1 cellular context compared by ENCODE assay signal in genomic region chr1:15885701-15886612, GRCh38.
A peak's percentile ranks its signal among the peaks of the same experiment; 100 is the strongest.
TF ChIP-seq lines count a peak whose summit lies in the region.

No MANE protein-coding gene starts in this region.

TF ChIP-seq in K562, 482 proteins besides CTCF, POLR2A, EP300 and RAD21 (continued from another document and continues in another):
- TF ChIP-seq TCF3 (CRISPR knock-in tag; IDR thresholded peaks at IDR 0.05) (peak; percentile 18; the same call in 1 of the 2 replicates), NCOA2 (IDR thresholded peaks at IDR 0.05; ENCODE audit: partially characterized antibody in 2 of 2) (no peak), ZNF668 (CRISPR knock-in tag; IDR thresholded peaks at IDR 0.05) (peak; percentile 29; the same call in 1 of the 2 replicates), NCOA6 (IDR thresholded peaks at IDR 0.05) (no peak), SIN3A (IDR thresholded peaks at IDR 0.05; ENCODE audit: borderline replicate concordance in 2 of 2, control insufficient read depth in 1 of 2, low read depth in 2 of 2, low read length in 2 of 2) (peak in 1 of 2 experiments; percentile 49; a peak in 2 of 4 replicates), GATAD2B (IDR thresholded peaks at IDR 0.05; ENCODE audit: borderline replicate concordance) (no peak), U2AF2 (optimal IDR thresholded peaks at IDR 0.05; ENCODE audit: low read depth, low read length) (no peak), CAMTA2 (CRISPR knock-in tag; conservative IDR thresholded peaks at IDR 0.05) (no peak), ZEB2 (IDR thresholded peaks at IDR 0.05) (peak; percentile 35; the same call in 1 of the 2 replicates), CHCHD3 (CRISPR knock-in tag; IDR thresholded peaks at IDR 0.05) (no peak), TSC22D4 (tag; IDR thresholded peaks at IDR 0.05) (no peak), BRD4 (IDR thresholded peaks at IDR 0.05) (peak; percentile 96), HDGF (IDR thresholded peaks at IDR 0.05) (peak; percentile 71; the same call in 1 of the 2 replicates), GTF2A2 (tag; IDR thresholded peaks at IDR 0.05) (no peak), MAFK (IDR thresholded peaks at IDR 0.05; ENCODE audit: low read length) (no peak; the same call in 1 of the 2 replicates), SIN3B (IDR thresholded peaks at IDR 0.05; ENCODE audit: low read depth) (no peak), PTTG1 (tag; IDR thresholded peaks at IDR 0.05; ENCODE audit: low read depth) (no peak), KLF10 (CRISPR knock-in tag; IDR thresholded peaks at IDR 0.05) (peak; percentile 15; the same call in 1 of the 2 replicates), PHB (CRISPR knock-in tag; IDR thresholded peaks at IDR 0.05) (no peak), KDM2B (CRISPR knock-in tag; IDR thresholded peaks at IDR 0.05) (no peak), PRPF4 (IDR thresholded peaks at IDR 0.05; ENCODE audit: insufficient read depth, low read depth, low read length, poor library complexity, severe bottlenecking) (no peak), ZNF316 (IDR thresholded peaks at IDR 0.05) (no peak), ZFP30 (CRISPR knock-in tag; IDR thresholded peaks at IDR 0.05; ENCODE audit: borderline replicate concordance) (no peak; the same call in 1 of the 2 replicates), DLX4 (CRISPR knock-in tag; IDR thresholded peaks at IDR 0.05) (no peak), ZNF23 (CRISPR knock-in tag; IDR thresholded peaks at IDR 0.05) (no peak), KLF16 (IDR thresholded peaks at IDR 0.05) (peak; percentile 100), NR4A1 (CRISPR knock-in tag; IDR thresholded peaks at IDR 0.05) (no peak), NR4A1 (tag; IDR thresholded peaks at IDR 0.05) (peak; percentile 86), SRSF1 (IDR thresholded peaks at IDR 0.05; ENCODE audit: low read depth, low read length) (no peak), TCFL5 (CRISPR knock-in tag; conservative IDR thresholded peaks at IDR 0.05) (no peak), ZNF3 (CRISPR knock-in tag; IDR thresholded peaks at IDR 0.05) (no peak; the same call in 1 of the 2 replicates), ZSCAN32 (CRISPR knock-in tag; IDR thresholded peaks at IDR 0.05) (no peak), STAT6 (CRISPR knock-in tag; IDR thresholded peaks at IDR 0.05) (0 out of 2 replicates have a peak, but pooled peaks have one; percentile 61), NR2C2 (CRISPR knock-in tag; IDR thresholded peaks at IDR 0.05) (no peak), NR2C2 (tag; IDR thresholded peaks at IDR 0.05) (peak; percentile 75), ZNF764 (CRISPR knock-in tag; IDR thresholded peaks at IDR 0.05; ENCODE audit: low read depth) (no peak), FUS (optimal IDR thresholded peaks at IDR 0.05; ENCODE audit: low read depth, low read length) (no peak), TGIF2 (CRISPR knock-in tag; IDR thresholded peaks at IDR 0.05) (no peak), FOSL1 (tag; conservative IDR thresholded peaks at IDR 0.05) (peak; percentile 75), ZNF274 (IDR thresholded peaks at IDR 0.05; ENCODE audit: borderline replicate concordance, low read depth, low read length) (no peak), ZNF696 (CRISPR knock-in tag; conservative IDR thresholded peaks at IDR 0.05) (no peak)
- TF ChIP-seq, protein P1, sequence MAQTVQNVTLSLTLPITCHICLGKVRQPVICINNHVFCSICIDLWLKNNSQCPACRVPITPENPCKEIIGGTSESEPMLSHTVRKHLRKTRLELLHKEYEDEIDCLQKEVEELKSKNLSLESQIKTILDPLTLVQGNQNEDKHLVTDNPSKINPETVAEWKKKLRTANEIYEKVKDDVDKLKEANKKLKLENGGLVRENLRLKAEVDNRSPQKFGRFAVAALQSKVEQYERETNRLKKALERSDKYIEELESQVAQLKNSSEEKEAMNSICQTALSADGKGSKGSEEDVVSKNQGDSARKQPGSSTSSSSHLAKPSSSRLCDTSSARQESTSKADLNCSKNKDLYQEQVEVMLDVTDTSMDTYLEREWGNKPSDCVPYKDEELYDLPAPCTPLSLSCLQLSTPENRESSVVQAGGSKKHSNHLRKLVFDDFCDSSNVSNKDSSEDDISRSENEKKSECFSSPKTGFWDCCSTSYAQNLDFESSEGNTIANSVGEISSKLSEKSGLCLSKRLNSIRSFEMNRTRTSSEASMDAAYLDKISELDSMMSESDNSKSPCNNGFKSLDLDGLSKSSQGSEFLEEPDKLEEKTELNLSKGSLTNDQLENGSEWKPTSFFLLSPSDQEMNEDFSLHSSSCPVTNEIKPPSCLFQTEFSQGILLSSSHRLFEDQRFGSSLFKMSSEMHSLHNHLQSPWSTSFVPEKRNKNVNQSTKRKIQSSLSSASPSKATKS (CRISPR knock-in tag; IDR thresholded peaks at IDR 0.05): no peak
- TF ChIP-seq, protein P2, sequence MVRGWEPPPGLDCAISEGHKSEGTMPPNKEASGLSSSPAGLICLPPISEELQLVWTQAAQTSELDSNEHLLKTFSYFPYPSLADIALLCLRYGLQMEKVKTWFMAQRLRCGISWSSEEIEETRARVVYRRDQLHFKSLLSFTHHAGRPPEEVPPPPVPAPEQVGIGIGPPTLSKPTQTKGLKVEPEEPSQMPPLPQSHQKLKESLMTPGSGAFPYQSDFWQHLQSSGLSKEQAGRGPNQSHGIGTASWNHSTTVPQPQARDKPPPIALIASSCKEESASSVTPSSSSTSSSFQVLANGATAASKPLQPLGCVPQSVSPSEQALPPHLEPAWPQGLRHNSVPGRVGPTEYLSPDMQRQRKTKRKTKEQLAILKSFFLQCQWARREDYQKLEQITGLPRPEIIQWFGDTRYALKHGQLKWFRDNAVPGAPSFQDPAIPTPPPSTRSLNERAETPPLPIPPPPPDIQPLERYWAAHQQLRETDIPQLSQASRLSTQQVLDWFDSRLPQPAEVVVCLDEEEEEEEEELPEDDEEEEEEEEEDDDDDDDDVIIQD (CRISPR knock-in tag; IDR thresholded peaks at IDR 0.05): 0 out of 2 replicates have a peak, but pooled peaks have one; percentile 56
- TF ChIP-seq, protein P3, sequence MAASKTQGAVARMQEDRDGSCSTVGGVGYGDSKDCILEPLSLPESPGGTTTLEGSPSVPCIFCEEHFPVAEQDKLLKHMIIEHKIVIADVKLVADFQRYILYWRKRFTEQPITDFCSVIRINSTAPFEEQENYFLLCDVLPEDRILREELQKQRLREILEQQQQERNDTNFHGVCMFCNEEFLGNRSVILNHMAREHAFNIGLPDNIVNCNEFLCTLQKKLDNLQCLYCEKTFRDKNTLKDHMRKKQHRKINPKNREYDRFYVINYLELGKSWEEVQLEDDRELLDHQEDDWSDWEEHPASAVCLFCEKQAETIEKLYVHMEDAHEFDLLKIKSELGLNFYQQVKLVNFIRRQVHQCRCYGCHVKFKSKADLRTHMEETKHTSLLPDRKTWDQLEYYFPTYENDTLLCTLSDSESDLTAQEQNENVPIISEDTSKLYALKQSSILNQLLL (CRISPR knock-in tag; IDR thresholded peaks at IDR 0.05; ENCODE audit: borderline replicate concordance): no peak
- TF ChIP-seq, protein P4, sequence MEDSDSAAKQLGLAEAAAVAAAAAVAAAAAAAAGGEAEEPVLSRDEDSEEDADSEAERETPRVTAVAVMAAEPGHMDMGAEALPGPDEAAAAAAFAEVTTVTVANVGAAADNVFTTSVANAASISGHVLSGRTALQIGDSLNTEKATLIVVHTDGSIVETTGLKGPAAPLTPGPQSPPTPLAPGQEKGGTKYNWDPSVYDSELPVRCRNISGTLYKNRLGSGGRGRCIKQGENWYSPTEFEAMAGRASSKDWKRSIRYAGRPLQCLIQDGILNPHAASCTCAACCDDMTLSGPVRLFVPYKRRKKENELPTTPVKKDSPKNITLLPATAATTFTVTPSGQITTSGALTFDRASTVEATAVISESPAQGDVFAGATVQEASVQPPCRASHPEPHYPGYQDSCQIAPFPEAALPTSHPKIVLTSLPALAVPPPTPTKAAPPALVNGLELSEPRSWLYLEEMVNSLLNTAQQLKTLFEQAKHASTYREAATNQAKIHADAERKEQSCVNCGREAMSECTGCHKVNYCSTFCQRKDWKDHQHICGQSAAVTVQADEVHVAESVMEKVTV (CRISPR knock-in tag; IDR thresholded peaks at IDR 0.05): no peak
- TF ChIP-seq, protein P5, sequence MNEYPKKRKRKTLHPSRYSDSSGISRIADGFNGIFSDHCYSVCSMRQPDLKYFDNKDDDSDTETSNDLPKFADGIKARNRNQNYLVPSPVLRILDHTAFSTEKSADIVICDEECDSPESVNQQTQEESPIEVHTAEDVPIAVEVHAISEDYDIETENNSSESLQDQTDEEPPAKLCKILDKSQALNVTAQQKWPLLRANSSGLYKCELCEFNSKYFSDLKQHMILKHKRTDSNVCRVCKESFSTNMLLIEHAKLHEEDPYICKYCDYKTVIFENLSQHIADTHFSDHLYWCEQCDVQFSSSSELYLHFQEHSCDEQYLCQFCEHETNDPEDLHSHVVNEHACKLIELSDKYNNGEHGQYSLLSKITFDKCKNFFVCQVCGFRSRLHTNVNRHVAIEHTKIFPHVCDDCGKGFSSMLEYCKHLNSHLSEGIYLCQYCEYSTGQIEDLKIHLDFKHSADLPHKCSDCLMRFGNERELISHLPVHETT (CRISPR knock-in tag; conservative IDR thresholded peaks at IDR 0.05 in 1 of 2, IDR thresholded peaks at IDR 0.05 in 1 of 2): no peak
- TF ChIP-seq, protein P6, sequence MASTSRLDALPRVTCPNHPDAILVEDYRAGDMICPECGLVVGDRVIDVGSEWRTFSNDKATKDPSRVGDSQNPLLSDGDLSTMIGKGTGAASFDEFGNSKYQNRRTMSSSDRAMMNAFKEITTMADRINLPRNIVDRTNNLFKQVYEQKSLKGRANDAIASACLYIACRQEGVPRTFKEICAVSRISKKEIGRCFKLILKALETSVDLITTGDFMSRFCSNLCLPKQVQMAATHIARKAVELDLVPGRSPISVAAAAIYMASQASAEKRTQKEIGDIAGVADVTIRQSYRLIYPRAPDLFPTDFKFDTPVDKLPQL (IDR thresholded peaks at IDR 0.05; ENCODE audit: extremely low read depth, insufficient read length): no peak
- TF ChIP-seq, protein P7, sequence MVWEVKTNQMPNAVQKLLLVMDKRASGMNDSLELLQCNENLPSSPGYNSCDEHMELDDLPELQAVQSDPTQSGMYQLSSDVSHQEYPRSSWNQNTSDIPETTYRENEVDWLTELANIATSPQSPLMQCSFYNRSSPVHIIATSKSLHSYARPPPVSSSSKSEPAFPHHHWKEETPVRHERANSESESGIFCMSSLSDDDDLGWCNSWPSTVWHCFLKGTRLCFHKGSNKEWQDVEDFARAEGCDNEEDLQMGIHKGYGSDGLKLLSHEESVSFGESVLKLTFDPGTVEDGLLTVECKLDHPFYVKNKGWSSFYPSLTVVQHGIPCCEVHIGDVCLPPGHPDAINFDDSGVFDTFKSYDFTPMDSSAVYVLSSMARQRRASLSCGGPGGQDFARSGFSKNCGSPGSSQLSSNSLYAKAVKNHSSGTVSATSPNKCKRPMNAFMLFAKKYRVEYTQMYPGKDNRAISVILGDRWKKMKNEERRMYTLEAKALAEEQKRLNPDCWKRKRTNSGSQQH (CRISPR knock-in tag; IDR thresholded peaks at IDR 0.05): peak; percentile 66; the same call in 1 of the 2 replicates
- TF ChIP-seq, protein P8, sequence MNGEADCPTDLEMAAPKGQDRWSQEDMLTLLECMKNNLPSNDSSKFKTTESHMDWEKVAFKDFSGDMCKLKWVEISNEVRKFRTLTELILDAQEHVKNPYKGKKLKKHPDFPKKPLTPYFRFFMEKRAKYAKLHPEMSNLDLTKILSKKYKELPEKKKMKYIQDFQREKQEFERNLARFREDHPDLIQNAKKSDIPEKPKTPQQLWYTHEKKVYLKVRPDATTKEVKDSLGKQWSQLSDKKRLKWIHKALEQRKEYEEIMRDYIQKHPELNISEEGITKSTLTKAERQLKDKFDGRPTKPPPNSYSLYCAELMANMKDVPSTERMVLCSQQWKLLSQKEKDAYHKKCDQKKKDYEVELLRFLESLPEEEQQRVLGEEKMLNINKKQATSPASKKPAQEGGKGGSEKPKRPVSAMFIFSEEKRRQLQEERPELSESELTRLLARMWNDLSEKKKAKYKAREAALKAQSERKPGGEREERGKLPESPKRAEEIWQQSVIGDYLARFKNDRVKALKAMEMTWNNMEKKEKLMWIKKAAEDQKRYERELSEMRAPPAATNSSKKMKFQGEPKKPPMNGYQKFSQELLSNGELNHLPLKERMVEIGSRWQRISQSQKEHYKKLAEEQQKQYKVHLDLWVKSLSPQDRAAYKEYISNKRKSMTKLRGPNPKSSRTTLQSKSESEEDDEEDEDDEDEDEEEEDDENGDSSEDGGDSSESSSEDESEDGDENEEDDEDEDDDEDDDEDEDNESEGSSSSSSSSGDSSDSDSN (IDR thresholded peaks at IDR 0.05; ENCODE audit: borderline replicate concordance in 1 of 2, low read depth in 2 of 2, low read length in 2 of 2): 0 out of 4 replicates have a peak, but pooled peaks of 1 of the 2 experiments have one; percentile 35
- TF ChIP-seq, protein P9, sequence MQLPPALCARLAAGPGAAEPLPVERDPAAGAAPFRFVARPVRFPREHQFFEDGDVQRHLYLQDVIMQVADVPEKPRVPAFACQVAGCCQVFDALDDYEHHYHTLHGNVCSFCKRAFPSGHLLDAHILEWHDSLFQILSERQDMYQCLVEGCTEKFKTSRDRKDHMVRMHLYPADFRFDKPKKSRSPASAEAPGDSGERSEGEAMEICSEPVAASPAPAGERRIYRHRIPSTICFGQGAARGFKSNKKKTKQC (CRISPR knock-in tag; IDR thresholded peaks at IDR 0.05): no peak
- TF ChIP-seq, protein P10, sequence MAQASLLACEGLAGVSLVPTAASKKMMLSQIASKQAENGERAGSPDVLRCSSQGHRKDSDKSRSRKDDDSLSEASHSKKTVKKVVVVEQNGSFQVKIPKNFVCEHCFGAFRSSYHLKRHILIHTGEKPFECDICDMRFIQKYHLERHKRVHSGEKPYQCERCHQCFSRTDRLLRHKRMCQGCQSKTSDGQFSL (CRISPR knock-in tag; IDR thresholded peaks at IDR 0.05): 0 out of 2 replicates have a peak, but pooled peaks have one; percentile 43
- TF ChIP-seq, protein P10 (tag; IDR thresholded peaks at IDR 0.05): no peak
